25 cellular contexts compared by ENCODE assay signal in the genomic region with DNA sequence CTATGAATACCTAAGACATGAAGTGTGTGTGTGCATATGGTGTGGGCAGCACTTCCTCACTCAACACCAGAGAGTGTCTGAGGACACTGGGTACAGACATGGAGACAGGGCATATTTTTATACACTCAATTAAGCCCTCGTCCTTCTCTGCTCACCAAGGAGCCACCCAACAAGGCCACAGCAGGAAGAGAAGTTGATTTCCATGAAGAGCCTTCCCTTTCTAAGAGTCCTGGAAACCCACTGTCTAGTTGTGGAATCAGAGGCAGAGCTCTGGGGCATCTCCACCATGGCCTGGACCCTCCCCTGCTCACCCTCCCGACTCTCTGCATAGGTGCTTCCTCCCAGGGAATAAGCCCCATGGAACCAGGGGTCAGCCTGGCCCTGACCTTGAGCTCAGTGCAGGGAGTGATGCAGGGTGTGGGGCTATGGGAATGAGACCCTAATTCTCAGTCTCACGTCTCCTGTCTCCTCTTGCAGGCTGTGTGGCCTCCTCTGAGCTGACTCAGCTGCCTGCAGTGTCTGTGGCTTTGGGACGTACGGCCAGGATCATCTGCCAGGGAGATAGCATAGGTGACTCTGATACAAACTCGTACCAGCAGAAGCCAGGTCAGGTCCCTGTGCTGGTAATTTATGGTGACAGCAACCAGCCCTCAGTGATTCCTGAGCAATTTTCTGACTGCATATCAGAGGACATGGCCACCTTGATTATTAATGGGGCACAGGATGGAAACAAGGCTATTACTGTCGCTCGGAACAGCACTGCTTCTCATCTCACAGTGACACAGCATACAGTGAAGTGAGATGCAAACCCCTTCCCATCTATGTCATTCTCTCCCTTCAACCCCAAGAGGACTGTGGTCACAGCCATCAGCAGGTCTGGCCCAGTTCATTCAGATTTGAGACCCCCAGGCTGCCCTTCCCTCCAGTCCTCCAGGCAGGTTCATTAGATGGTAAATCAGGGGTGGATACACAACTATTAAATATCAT. TPM values are rescaled to one million over a fixed set of nuclear protein-coding genes. Genes with fewer than 3 reads are reported as not detected.
"Had no signal": no experiment of that assay in that cellular context is flagged by ENCODE, and none has a peak within 500 bp of the region (broad histone marks: within the 10 kb centered on the region; RNA-seq: fewer than 3 reads in every experiment).

No MANE protein-coding gene starts in this region.

- DNase-seq: activated CD4-positive, alpha-beta T cell treated with anti-CD3 and anti-CD28 coated beads, Interleukin-2, amount 10 ng/mL, durations not matched to agents 7 days and 5 days; activated CD4-positive, CD25-positive, alpha-beta regulatory T cell treated with anti-CD3 and anti-CD28 coated beads, Interleukin-2, amount 50 U/mL, for 72 hours; activated naive CD4-positive, alpha-beta T cell; activated T-cell treated with anti-CD3 and anti-CD28 coated beads for 4 hours; central memory CD4-positive, alpha-beta T cell; dermis blood vessel endothelial cell; effector CD8-positive, alpha-beta T cell; foreskin melanocyte; left ventricle myocardium inferior; naive thymus-derived CD8-positive, alpha-beta T cell; pancreas; psoas muscle; right cardiac atrium; stimulated activated CD4-positive, alpha-beta T cell treated with anti-CD3 and anti-CD28 coated beads, Interleukin-4, amount 100 ng/mL, for 24 hours; stimulated activated naive CD8-positive, alpha-beta T cell treated with anti-CD3 and anti-CD28 coated beads, Interleukin-15, Interleukin-2, amounts not matched to agents 100 U/mL and 50 U/mL, for 24 hours; thyroid gland had no signal

- H3K9me3 ChIP-seq: adrenal gland, pancreas, thyroid gland had no signal

- H3K27ac ChIP-seq: adrenal gland, ascending aorta, left ventricle myocardium inferior, pancreas, psoas muscle, thyroid gland had no signal

- H3K4me3 ChIP-seq: adrenal gland, ascending aorta, left ventricle myocardium inferior, pancreas, psoas muscle, thyroid gland had no signal

- H3K27me3 ChIP-seq: adrenal gland, ascending aorta, pancreas, thyroid gland had no signal

- H3K4me1 Mint-ChIP-seq: activated CD4-positive, alpha-beta T cell treated with anti-CD3 and anti-CD28 coated beads, Interleukin-2, amount 10 ng/mL, durations not matched to agents 7 days and 5 days; mesothelial cell of epicardium had no signal

- H3K27me3 Mint-ChIP-seq: activated naive CD8-positive, alpha-beta T cell; naive thymus-derived CD8-positive, alpha-beta T cell had no signal

- ATAC-seq: esophagus mucosa; naive thymus-derived CD8-positive, alpha-beta T cell; pancreas; psoas muscle; right cardiac atrium; stimulated activated naive CD8-positive, alpha-beta T cell treated with anti-CD3 and anti-CD28 coated beads, Interleukin-15, Interleukin-2, amounts not matched to agents 100 U/mL and 50 U/mL, for 24 hours had no signal

- H3K27ac Mint-ChIP-seq: activated CD4-positive, alpha-beta T cell treated with anti-CD3 and anti-CD28 coated beads, Interleukin-2, amount 10 ng/mL, durations not matched to agents 7 days and 5 days; activated naive CD8-positive, alpha-beta T cell; mesothelial cell of epicardium had no signal

- H3K4me3 Mint-ChIP-seq: activated CD4-positive, alpha-beta T cell treated with anti-CD3 and anti-CD28 coated beads, Interleukin-2, amount 10 ng/mL, durations not matched to agents 7 days and 5 days; activated naive CD8-positive, alpha-beta T cell; mesothelial cell of epicardium; naive thymus-derived CD8-positive, alpha-beta T cell had no signal

- H3K4me1 ChIP-seq: adrenal gland, ascending aorta, left ventricle myocardium inferior, pancreas, psoas muscle, thyroid gland had no signal

- H3K36me3 ChIP-seq: adrenal gland, ascending aorta, left ventricle myocardium inferior, pancreas, thyroid gland had no signal

- H3K36me3 Mint-ChIP-seq: mesothelial cell of epicardium had no signal

RNA-seq across cellular contexts. Expression of a gene that starts 14.6 kb away (rescaled TPM):
- total RNA-seq: activated CD4-positive, alpha-beta T cell treated with anti-CD3 and anti-CD28 coated beads, Interleukin-2, amount 10 ng/mL, durations not matched to agents 7 days and 5 days; activated CD8-positive, alpha-beta memory T cell treated with anti-CD3 and anti-CD28 coated beads for 36 hours; dermis blood vessel endothelial cell; kidney epithelial cell; lung microvascular endothelial cell; mesothelial cell of epicardium; T-helper 2 cell treated with Interferon-gamma antibody and Interleukin-4, amounts not matched to agents 100 ng/mL and 5 ng/mL, for 36 hours had no signal
